In the genomic region with DNA sequence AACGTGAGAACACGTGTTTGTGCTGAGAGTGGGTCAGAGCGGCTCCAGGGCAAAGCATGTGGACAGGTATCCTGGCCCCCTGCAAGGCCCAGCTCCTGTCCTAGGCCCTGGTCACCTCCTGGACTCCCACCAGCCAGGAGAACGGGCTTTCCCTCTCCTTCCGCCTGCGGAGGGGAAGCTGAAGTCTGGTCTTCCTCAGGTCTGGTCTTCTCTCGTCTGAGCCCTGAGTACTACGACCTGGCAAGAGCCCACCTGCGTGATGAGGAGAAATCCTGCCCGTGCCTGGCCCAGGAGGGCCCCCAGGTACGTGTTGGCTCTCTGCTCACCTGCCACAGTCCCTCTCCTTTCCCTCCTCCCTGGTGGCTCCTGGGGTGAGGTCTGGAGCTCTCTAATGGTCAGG, we compare ENCODE assay signal across 1 cellular context.
TF ChIP-seq lines count a peak whose summit lies in the region.

No MANE protein-coding gene starts in this region.

TF ChIP-seq in GM23338, 12 proteins besides CTCF, POLR2A, EP300 and RAD21:
- TF ChIP-seq, protein P1, sequence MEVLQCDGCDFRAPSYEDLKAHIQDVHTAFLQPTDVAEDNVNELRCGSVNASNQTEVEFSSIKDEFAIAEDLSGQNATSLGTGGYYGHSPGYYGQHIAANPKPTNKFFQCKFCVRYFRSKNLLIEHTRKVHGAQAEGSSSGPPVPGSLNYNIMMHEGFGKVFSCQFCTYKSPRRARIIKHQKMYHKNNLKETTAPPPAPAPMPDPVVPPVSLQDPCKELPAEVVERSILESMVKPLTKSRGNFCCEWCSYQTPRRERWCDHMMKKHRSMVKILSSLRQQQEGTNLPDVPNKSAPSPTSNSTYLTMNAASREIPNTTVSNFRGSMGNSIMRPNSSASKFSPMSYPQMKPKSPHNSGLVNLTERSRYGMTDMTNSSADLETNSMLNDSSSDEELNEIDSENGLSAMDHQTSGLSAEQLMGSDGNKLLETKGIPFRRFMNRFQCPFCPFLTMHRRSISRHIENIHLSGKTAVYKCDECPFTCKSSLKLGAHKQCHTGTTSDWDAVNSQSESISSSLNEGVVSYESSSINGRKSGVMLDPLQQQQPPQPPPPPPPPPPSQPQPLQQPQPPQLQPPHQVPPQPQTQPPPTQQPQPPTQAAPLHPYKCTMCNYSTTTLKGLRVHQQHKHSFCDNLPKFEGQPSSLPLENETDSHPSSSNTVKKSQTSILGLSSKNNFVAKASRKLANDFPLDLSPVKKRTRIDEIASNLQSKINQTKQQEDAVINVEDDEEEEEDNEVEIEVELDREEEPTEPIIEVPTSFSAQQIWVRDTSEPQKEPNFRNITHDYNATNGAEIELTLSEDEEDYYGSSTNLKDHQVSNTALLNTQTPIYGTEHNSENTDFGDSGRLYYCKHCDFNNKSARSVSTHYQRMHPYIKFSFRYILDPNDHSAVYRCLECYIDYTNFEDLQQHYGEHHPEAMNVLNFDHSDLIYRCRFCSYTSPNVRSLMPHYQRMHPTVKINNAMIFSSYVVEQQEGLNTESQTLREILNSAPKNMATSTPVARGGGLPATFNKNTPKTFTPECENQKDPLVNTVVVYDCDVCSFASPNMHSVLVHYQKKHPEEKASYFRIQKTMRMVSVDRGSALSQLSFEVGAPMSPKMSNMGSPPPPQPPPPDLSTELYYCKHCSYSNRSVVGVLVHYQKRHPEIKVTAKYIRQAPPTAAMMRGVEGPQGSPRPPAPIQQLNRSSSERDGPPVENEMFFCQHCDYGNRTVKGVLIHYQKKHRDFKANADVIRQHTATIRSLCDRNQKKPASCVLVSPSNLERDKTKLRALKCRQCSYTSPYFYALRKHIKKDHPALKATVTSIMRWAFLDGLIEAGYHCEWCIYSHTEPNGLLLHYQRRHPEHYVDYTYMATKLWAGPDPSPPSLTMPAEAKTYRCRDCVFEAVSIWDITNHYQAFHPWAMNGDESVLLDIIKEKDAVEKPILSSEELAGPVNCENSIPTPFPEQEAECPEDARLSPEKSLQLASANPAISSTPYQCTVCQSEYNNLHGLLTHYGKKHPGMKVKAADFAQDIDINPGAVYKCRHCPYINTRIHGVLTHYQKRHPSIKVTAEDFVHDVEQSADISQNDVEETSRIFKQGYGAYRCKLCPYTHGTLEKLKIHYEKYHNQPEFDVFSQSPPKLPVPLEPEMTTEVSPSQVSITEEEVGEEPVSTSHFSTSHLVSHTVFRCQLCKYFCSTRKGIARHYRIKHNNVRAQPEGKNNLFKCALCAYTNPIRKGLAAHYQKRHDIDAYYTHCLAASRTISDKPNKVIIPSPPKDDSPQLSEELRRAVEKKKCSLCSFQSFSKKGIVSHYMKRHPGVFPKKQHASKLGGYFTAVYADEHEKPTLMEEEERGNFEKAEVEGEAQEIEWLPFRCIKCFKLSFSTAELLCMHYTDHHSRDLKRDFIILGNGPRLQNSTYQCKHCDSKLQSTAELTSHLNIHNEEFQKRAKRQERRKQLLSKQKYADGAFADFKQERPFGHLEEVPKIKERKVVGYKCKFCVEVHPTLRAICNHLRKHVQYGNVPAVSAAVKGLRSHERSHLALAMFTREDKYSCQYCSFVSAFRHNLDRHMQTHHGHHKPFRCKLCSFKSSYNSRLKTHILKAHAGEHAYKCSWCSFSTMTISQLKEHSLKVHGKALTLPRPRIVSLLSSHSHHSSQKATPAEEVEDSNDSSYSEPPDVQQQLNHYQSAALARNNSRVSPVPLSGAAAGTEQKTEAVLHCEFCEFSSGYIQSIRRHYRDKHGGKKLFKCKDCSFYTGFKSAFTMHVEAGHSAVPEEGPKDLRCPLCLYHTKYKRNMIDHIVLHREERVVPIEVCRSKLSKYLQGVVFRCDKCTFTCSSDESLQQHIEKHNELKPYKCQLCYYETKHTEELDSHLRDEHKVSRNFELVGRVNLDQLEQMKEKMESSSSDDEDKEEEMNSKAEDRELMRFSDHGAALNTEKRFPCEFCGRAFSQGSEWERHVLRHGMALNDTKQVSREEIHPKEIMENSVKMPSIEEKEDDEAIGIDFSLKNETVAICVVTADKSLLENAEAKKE (CRISPR knock-in tag; IDR thresholded peaks at IDR 0.05), result no peak
- TF ChIP-seq REST (IDR thresholded peaks at IDR 0.05; ENCODE audit: unreplicated experiment) (no peak), ZNF114 (CRISPR knock-in tag; IDR thresholded peaks at IDR 0.05) (no peak), STAT1 (IDR thresholded peaks at IDR 0.05; ENCODE audit: unreplicated experiment) (no peak)
